In the genomic region with DNA sequence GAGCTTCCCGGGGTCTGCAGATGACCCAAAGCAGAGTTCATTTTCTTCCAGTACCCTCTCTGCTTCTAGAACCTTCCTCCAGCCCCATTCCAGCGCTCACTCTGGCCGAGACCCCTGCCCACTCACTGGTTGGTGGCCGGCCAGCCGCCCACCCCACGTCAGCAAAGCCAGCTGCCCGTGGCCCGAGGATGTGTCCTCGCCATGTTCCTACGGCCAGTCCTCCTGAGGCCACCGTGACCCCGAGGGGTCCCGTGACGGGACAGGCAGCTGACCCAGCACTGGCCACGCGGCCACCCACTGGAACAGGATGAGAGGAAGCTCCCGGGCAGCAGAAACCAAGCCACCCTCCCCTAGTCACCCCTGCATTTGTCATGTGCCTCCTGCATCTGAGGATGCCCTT, we compare ENCODE assay signal across 24 cellular contexts. TPM values are rescaled to one million over a fixed set of nuclear protein-coding genes. Genes with fewer than 3 reads are reported as not detected.
"Had no signal": no experiment of that assay in that cellular context is flagged by ENCODE, and none has a peak within 500 bp of the region (broad histone marks: within the 10 kb centered on the region; RNA-seq: fewer than 3 reads in every experiment).

No MANE protein-coding gene starts in this region.

- H3K4me3 ChIP-seq: adrenal gland, coronary artery, dorsolateral prefrontal cortex, gastrocnemius medialis, left ventricle myocardium inferior, lung, mucosa of descending colon, right lobe of liver, upper lobe of left lung had no signal

- H3K4me1 ChIP-seq: gastrocnemius medialis, right lobe of liver had no signal

- H3K27ac ChIP-seq: coronary artery, dorsolateral prefrontal cortex, gastrocnemius medialis, right lobe of liver, upper lobe of left lung had no signal

- ATAC-seq: activated CD4-positive, alpha-beta T cell treated with anti-CD3 and anti-CD28 coated beads for 36 hours; gastrocnemius medialis; natural killer cell treated with Interleukin-12 subunit alpha and Interleukin-12 subunit beta and Interleukin-15 and Interleukin-18, amount 100 ng/mL, for 72 hours had no signal

- H3K27me3 ChIP-seq: adrenal gland, right lobe of liver, upper lobe of left lung had no signal

- H3K36me3 ChIP-seq: adrenal gland, gastrocnemius medialis, left ventricle myocardium inferior, right lobe of liver, upper lobe of left lung had no signal

- DNase-seq: activated CD4-positive, alpha-beta T cell treated with anti-CD3 and anti-CD28 coated beads for 36 hours; activated CD4-positive, alpha-beta T cell treated with anti-CD3 and anti-CD28 coated beads, Interleukin-2, amount 50 U/mL, for 4 hours; activated CD4-positive, CD25-positive, alpha-beta regulatory T cell; activated CD8-positive, alpha-beta memory T cell treated with anti-CD3 and anti-CD28 coated beads for 24 hours; activated effector memory CD4-positive, alpha-beta T cell treated with Interleukin-2 at 50 U/mL for 16 hours; activated naive CD4-positive, alpha-beta T cell treated with anti-CD3 and anti-CD28 coated beads for 36 hours; activated naive CD8-positive, alpha-beta T cell treated with anti-CD3 and anti-CD28 coated beads for 36 hours; effector memory CD4-positive, alpha-beta T cell; gastrocnemius medialis; glutamatergic neuron; stimulated activated CD4-positive, alpha-beta T cell treated with anti-CD3 and anti-CD28 coated beads, Interleukin-4, amount 100 ng/mL, for 1 hour had no signal

- H3K9me3 ChIP-seq: adrenal gland, gastrocnemius medialis, left ventricle myocardium inferior, mucosa of descending colon, right lobe of liver, upper lobe of left lung had no signal

RNA-seq across cellular contexts. Expression of a gene that starts 39.1 kb away (rescaled TPM):
- total RNA-seq: activated CD4-positive, alpha-beta T cell treated with anti-CD3 and anti-CD28 coated beads for 36 hours; activated naive CD4-positive, alpha-beta T cell treated with anti-CD3 and anti-CD28 coated beads for 36 hours; activated naive CD8-positive, alpha-beta T cell treated with anti-CD3 and anti-CD28 coated beads for 36 hours; adrenal gland; epithelial cell of proximal tubule; left ventricle myocardium inferior; myocyte; natural killer cell treated with Interleukin-12 subunit alpha and Interleukin-12 subunit beta and Interleukin-15 and Interleukin-18, amount 100 ng/mL, for 72 hours; osteoblast; subcutaneous adipose tissue had no signal
- polyA plus RNA-seq: adrenal gland, lung had no signal
